16 cellular contexts compared by ENCODE assay signal in the genomic region with DNA sequence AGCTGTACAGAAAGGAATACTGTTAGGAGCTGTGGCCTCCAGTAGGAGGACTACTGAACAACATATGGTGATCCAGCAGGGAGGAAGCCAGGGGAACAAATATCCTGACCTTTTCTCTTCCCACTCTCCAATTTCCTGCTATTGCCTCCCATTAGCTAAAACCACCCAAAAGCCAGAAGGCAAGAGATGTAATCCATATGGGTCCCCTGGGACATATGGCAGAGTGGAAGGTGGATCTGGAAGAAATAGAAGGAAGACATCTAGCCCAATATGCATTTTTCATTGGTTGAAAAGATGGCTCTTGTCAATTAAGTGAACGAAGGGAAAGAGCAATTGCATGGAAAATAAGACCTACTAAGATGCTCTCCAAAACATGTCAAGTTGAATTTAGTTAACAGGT.
A peak's percentile ranks its signal among the peaks of the same experiment; 100 is the strongest.
DNase-seq lines count a peak whose midpoint lies in the region; ATAC-seq and TF ChIP-seq lines count a peak whose summit lies in the region.
"Had no signal": no experiment of that assay in that cellular context is flagged by ENCODE, and none has a peak within 500 bp of the region (broad histone marks: within the 10 kb centered on the region; RNA-seq: fewer than 3 reads in every experiment).

No MANE protein-coding gene starts in this region.

- no peak overlapping the region for H2AFZ ChIP-seq in Karpas-422 (ENCODE audit: low read length)
- H2AFZ ChIP-seq in PC-3 (ENCODE audit: low read length) = no peak overlapping the region
- H2AFZ ChIP-seq: GM23248 had no signal

- no peaks in the 10 kb centered on the region for H3F3A ChIP-seq in PC-3 (ENCODE audit: low read length, unreplicated experiment)

- H3K36me3 ChIP-seq in Karpas-422 (ENCODE audit: insufficient read depth, low read length) (no peaks in the 10 kb centered on the region), PC-3 (ENCODE audit: low read depth, low read length) (no peaks in the 10 kb centered on the region)

- H3K9me3 Mint-ChIP-seq in glutamatergic neuron (ENCODE audit: unreplicated experiment) = peaks cover 9% of the 10 kb centered on the region

- H3K9ac ChIP-seq in Karpas-422 (ENCODE audit: low read length) (no peak overlapping the region), PC-3 (ENCODE audit: low read length) (no peak overlapping the region)
- H3K9ac ChIP-seq: GM23248 had no signal

- H3K9me3 ChIP-seq in Karpas-422 (ENCODE audit: low read length) (no peaks in the 10 kb centered on the region), PC-3 (ENCODE audit: low read length) (peaks cover 20% of the 10 kb centered on the region; the same call in 1 of the 2 replicates)

- H3K27me3 ChIP-seq in Karpas-422 (ENCODE audit: low read length) (no peaks in the 10 kb centered on the region), PC-3 (ENCODE audit: low read length) (no peaks in the 10 kb centered on the region)

- H3K36me3 Mint-ChIP-seq in glutamatergic neuron (ENCODE audit: unreplicated experiment) = no peaks in the 10 kb centered on the region

- H3K4me1 ChIP-seq in Karpas-422 (ENCODE audit: low read length) (no peaks in the 10 kb centered on the region), PC-3 (ENCODE audit: insufficient read depth, low read length) (no peaks in the 10 kb centered on the region)

- peaks cover 7% of the 10 kb centered on the region for H3K27me3 Mint-ChIP-seq in glutamatergic neuron (ENCODE audit: unreplicated experiment)
- H3K27me3 Mint-ChIP-seq: B cell; CD4-positive, alpha-beta T cell had no signal

- H3K27ac Mint-ChIP-seq in glutamatergic neuron (ENCODE audit: unreplicated experiment) = peak overlapping the region; percentile 89
- H3K27ac Mint-ChIP-seq: B cell; CD4-positive, alpha-beta T cell had no signal

- TF ChIP-seq CTCF in AG09309 (IDR thresholded peaks at IDR 0.05; ENCODE audit: control insufficient read depth, insufficient read depth, low read depth, low read length, missing control alignments) (peak; percentile 7), glutamatergic neuron (IDR thresholded peaks at IDR 0.05; ENCODE audit: partially characterized antibody, unreplicated experiment) (no peak), PC-3 (conservative IDR thresholded peaks at IDR 0.05; ENCODE audit: low read depth, low read length) (no peak)

- H3K79me2 ChIP-seq in Karpas-422 (ENCODE audit: low read length) (no peaks in the 10 kb centered on the region), PC-3 (ENCODE audit: low read length) (no peaks in the 10 kb centered on the region)

- POLR2A ChIA-PET in PC-3 (lab: Charles Lee; ENCODE audit: unreplicated experiment) = no interaction called here

- H3K4me1 Mint-ChIP-seq in glutamatergic neuron (ENCODE audit: low read depth, unreplicated experiment) = peaks cover 16% of the 10 kb centered on the region
- H3K4me1 Mint-ChIP-seq: B cell had no signal

- H3K9me2 ChIP-seq in Karpas-422 (replicated peaks; ENCODE audit: insufficient read depth, low read length) (no peaks in the 10 kb centered on the region), PC-3 (replicated peaks; ENCODE audit: low read length) (no peaks in the 10 kb centered on the region)

- no TSS peak for BruUV-seq in PC-3 (replicated peaks; lab: Mats Ljungman, UMichigan)

- H3K4me2 ChIP-seq in Karpas-422 (ENCODE audit: low read depth, low read length, poor library complexity, severe bottlenecking) = no peak overlapping the region
- no peak overlapping the region for H3K4me2 ChIP-seq in PC-3 (ENCODE audit: low read length)

- H3K4me3 ChIP-seq in AG09309 (ENCODE audit: control insufficient read depth, low read depth, low read length) (no peak overlapping the region), Karpas-422 (ENCODE audit: low read length) (no peak overlapping the region), PC-3 (ENCODE audit: low read length) (no peak overlapping the region)
- H3K4me3 ChIP-seq: GM23248 had no signal

- intact Hi-C loops in PC-3 (cut with micrococcal nuclease) = no loop called here

- no peak for DNase-seq in AG09309 (ENCODE audit: low read depth)
- peak; percentile 60 to 89 for DNase-seq in NCI-H524 (lab: John Stamatoyannopoulos, UW)
- peak; percentile 91 for DNase-seq in SK-N-DZ (ENCODE audit: low spot score)
- DNase-seq in glutamatergic neuron = no peak
- no peak for DNase-seq in Karpas-422
- DNase-seq in PC-3 = no peak
- DNase-seq in activated CD8-positive, alpha-beta memory T cell treated with anti-CD3 and anti-CD28 coated beads, Interleukin-2, amount 50 U/mL, for 48 hours = no peak
- DNase-seq: C1 segment of cervical spinal cord; Calu3; CD4-positive, alpha-beta T cell; DMS 273 treated with DMSO at 0.1 percent for 48 hours; GM23248 had no signal

- CTCF ChIA-PET in PC-3 (lab: Charles Lee) = no interaction called here

- H3K27ac ChIP-seq in Karpas-422 (ENCODE audit: low read length) = no peak overlapping the region
- no peak overlapping the region for H3K27ac ChIP-seq in PC-3 (ENCODE audit: low read length)
- H3K27ac ChIP-seq: 22Rv1, GM23248 had no signal

- no peaks in the 10 kb centered on the region for H4K20me1 ChIP-seq in Karpas-422 (ENCODE audit: insufficient read depth, low read depth, low read length)
- no peaks in the 10 kb centered on the region for H4K20me1 ChIP-seq in PC-3 (ENCODE audit: low read length)

- no peak for ATAC-seq in GM18907 (IDR thresholded peaks at IDR 0.05; ENCODE audit: unreplicated experiment)
- ATAC-seq in PC-3 = no peak
- ATAC-seq: HCT116 had no signal

- H3K4me3 Mint-ChIP-seq in glutamatergic neuron (ENCODE audit: unreplicated experiment) = peak overlapping the region; percentile 10
- H3K4me3 Mint-ChIP-seq: B cell; CD4-positive, alpha-beta T cell had no signal

Comparison
In these comparisons a context has a peak if more than half of its experiments do, and no peak if none do; other contexts are left out.
1. DNase-seq: peak in NCI-H524 (2 of 2) and SK-N-DZ (single experiment); none in AG09309 (single experiment), glutamatergic neuron (single experiment), Karpas-422 (single experiment), PC-3 (single experiment) and activated CD8-positive, alpha-beta memory T cell treated with anti-CD3 and anti-CD28 coated beads, Interleukin-2, amount 50 U/mL, for 48 hours (single experiment).